1 cellular context compared by ENCODE assay signal in the genomic region with DNA sequence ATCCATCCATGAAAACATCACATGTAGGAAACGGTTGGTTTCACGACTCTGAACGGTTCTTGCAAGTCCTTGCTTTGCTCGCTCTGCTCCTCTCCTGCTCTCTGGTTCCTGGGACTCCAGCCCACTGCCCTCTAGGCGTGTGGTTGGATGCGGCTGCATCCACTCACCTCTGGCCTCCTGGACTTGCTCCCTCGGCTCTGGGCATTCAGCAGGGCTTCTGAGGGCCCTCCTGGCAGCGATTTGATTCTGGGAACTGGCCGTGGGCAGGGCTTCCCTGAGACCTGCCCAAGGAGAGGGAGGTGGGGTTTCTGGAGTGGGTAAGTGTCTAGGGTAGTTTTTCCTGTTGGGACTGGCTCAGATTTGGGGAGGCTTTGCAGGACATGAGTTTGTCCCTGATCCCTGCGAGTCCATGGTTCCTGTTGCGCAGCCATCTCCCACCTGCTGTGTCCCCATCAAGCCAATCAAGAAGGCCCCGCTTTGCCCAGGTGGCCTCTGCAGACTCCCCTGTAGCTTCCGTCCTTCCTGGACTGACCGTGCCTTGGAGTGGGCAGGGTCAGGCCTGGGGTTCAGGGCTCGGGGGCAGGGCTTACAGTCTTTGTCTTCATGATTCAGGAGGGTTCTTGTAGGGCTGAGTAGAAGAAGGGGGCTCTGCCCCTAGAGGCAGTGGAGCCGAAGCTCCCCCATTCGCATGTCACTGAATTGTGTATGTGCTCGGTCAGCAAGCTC.
TF ChIP-seq lines count a peak whose summit lies in the region.

No MANE protein-coding gene starts in this region.

TF ChIP-seq in H1, 55 proteins besides CTCF, POLR2A, EP300 and RAD21:
- TF ChIP-seq BCL11A (IDR thresholded peaks at IDR 0.05; ENCODE audit: low read depth in 2 of 2, low read length in 2 of 2) (no peak), EZH2 (IDR thresholded peaks at IDR 0.05; ENCODE audit: low read depth, low read length, severe bottlenecking) (no peak), FOSL1 (IDR thresholded peaks at IDR 0.05; ENCODE audit: insufficient read depth, low read depth, low read length) (no peak), SRF (IDR thresholded peaks at IDR 0.05; ENCODE audit: low read depth, low read length) (no peak), GTF2F1 (IDR thresholded peaks at IDR 0.05; ENCODE audit: borderline replicate concordance, low read depth, low read length) (no peak), CTBP2 (IDR thresholded peaks at IDR 0.05; ENCODE audit: borderline replicate concordance, insufficient read depth, insufficient read length, low read length) (no peak), JUN (IDR thresholded peaks at IDR 0.05; ENCODE audit: low read depth, low read length) (no peak)
- TF ChIP-seq, protein P1, sequence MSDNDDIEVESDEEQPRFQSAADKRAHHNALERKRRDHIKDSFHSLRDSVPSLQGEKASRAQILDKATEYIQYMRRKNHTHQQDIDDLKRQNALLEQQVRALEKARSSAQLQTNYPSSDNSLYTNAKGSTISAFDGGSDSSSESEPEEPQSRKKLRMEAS (IDR thresholded peaks at IDR 0.05) = no peak
